ENCODE assay signal across 8 cellular contexts in genomic region chr1:205631010-205631726, GRCh38. TPM values are rescaled to one million over a fixed set of nuclear protein-coding genes. Genes with fewer than 3 reads are reported as not detected.
DNase-seq lines count a peak whose midpoint lies in the region; ATAC-seq and TF ChIP-seq lines count a peak whose summit lies in the region.

No MANE protein-coding gene starts in this region.

- H3K9me2 ChIP-seq in DOHH2 (replicated peaks; ENCODE audit: control insufficient read depth, low read length) (no peaks in the 10 kb centered on the region), GM23338 (ENCODE audit: insufficient read depth) (no peaks in the 10 kb centered on the region), Karpas-422 (replicated peaks; ENCODE audit: insufficient read depth, low read length) (no peaks in the 10 kb centered on the region)

- peak overlapping the region; percentile 99 for H3K27ac Mint-ChIP-seq in GM23338
- H3K27ac Mint-ChIP-seq in natural killer cell: peak overlapping the region; percentile 97 to 99

- H3K4me2 ChIP-seq in DOHH2 (ENCODE audit: low read length) (peak overlapping the region; percentile 74), GM23338 (peak overlapping the region; percentile 86), Karpas-422 (ENCODE audit: low read depth, low read length, poor library complexity, severe bottlenecking) (peak overlapping the region; percentile 97)

- H3F3A ChIP-seq in DOHH2 (ENCODE audit: control insufficient read depth, insufficient read depth): peaks cover 9% of the 10 kb centered on the region
- peaks cover 10% of the 10 kb centered on the region; the same call in 1 of the 2 replicates for H3F3A ChIP-seq in GM23338 (replicated peaks; ENCODE audit: low read depth)

- H3K79me2 ChIP-seq in DOHH2 (ENCODE audit: control insufficient read depth, low read length) (peaks cover 55% of the 10 kb centered on the region), GM23338 (replicated peaks; ENCODE audit: insufficient read depth) (peaks cover 47% of the 10 kb centered on the region), Karpas-422 (ENCODE audit: low read length) (peaks cover 49% of the 10 kb centered on the region)

- H2AFZ ChIP-seq in GM23338: no peak overlapping the region
- no peak overlapping the region for H2AFZ ChIP-seq in Karpas-422 (ENCODE audit: low read length)

- peaks cover 3% of the 10 kb centered on the region; the same call in 2 of the 3 replicates for H3K36me3 Mint-ChIP-seq in GM23338 (ENCODE audit: low read depth)
- no peaks in the 10 kb centered on the region for H3K36me3 Mint-ChIP-seq in natural killer cell

- peaks cover 7% of the 10 kb centered on the region for H3K27me3 Mint-ChIP-seq in GM23338 (ENCODE audit: insufficient read depth, low read depth, poor library complexity)
- H3K27me3 Mint-ChIP-seq in natural killer cell (ENCODE audit: low read depth in 2 of 2): no peaks in the 10 kb centered on the region

- no peaks in the 10 kb centered on the region for H3K9me3 Mint-ChIP-seq in GM23338
- H3K9me3 Mint-ChIP-seq in natural killer cell: no peaks in the 10 kb centered on the region

- TF ChIP-seq POLR2A in Peyer's patch (IDR thresholded peaks at IDR 0.05): peak; percentile 11 to 37

- peaks cover 41% of the 10 kb centered on the region for H3K4me1 ChIP-seq in DOHH2 (ENCODE audit: control insufficient read depth, low read length)
- peaks cover 8% of the 10 kb centered on the region for H3K4me1 ChIP-seq in GM23338 (ENCODE audit: insufficient read depth)
- H3K4me1 ChIP-seq in Karpas-422 (ENCODE audit: low read length): peaks cover 52% of the 10 kb centered on the region
- H3K4me1 ChIP-seq in Peyer's patch: peaks cover 0 to 20% (median 9%) of the 10 kb centered on the region in 4 donors

- DNase-seq in GM23338 (ENCODE audit: low spot score) (peak; percentile 95), Karpas-422 (peak; percentile 94), Peyer's patch (peak; percentile 84 to 94 (median 87)), activated T-helper 1 cell treated with Interleukin-2 at 50 U/mL for 16 hours (ENCODE audit: low read depth) (peak; percentile 73), fibroblast of gingiva (ENCODE audit: low read depth) (peak; percentile 59), natural killer cell (peak; percentile 66)
- DNase-seq in stimulated activated naive CD4-positive, alpha-beta T cell (lab: John Stamatoyannopoulos, UW): peak; percentile 67 to 87 (median 83)

- H4K20me1 ChIP-seq in DOHH2 (ENCODE audit: control insufficient read depth, insufficient read depth, low read depth, low read length) (peaks cover 6% of the 10 kb centered on the region; the same call in 1 of the 2 replicates), GM23338 (replicated peaks; ENCODE audit: insufficient read depth) (peaks cover 25% of the 10 kb centered on the region), Karpas-422 (ENCODE audit: insufficient read depth, low read depth, low read length) (0 out of 2 replicates have a peak, but pooled peaks cover 4% of the 10 kb centered on the region)

- ATAC-seq in GM23338: peak; percentile 75
- ATAC-seq in natural killer cell: peak; percentile 58 to 78 (median 63)

- peak overlapping the region; percentile 89 for H3K4me3 ChIP-seq in DOHH2 (ENCODE audit: low read length)
- peak overlapping the region; percentile 64 for H3K4me3 ChIP-seq in GM23338
- H3K4me3 ChIP-seq in Karpas-422 (ENCODE audit: low read length): peak overlapping the region; percentile 92
- H3K4me3 ChIP-seq in Peyer's patch: peak overlapping the region; percentile 74 to 95 (median 80)

- H3K27me3 ChIP-seq in DOHH2 (ENCODE audit: control insufficient read depth, low read length) (no peaks in the 10 kb centered on the region), GM23338 (ENCODE audit: insufficient read depth) (no peaks in the 10 kb centered on the region), Karpas-422 (ENCODE audit: low read length) (no peaks in the 10 kb centered on the region), Peyer's patch (no peaks in the 10 kb centered on the region)

- no peak for TF ChIP-seq CTCF in DOHH2 (IDR thresholded peaks at IDR 0.05; ENCODE audit: low read depth, low read length, poor library complexity, severe bottlenecking)
- no peak for TF ChIP-seq CTCF in GM23338 (conservative IDR thresholded peaks at IDR 0.05; ENCODE audit: low read depth in 2 of 2)
- no peak for TF ChIP-seq CTCF in Peyer's patch (IDR thresholded peaks at IDR 0.05)
- no peak for TF ChIP-seq CTCF in natural killer cell (IDR thresholded peaks at IDR 0.05)

- H3K9ac ChIP-seq in Karpas-422 (ENCODE audit: low read length): peak overlapping the region; percentile 94

- H3K4me1 Mint-ChIP-seq in GM23338: peaks cover 17% of the 10 kb centered on the region
- H3K4me1 Mint-ChIP-seq in natural killer cell: peaks cover 38 to 44% of the 10 kb centered on the region in 2 donors

- peak overlapping the region; percentile 92 for H3K27ac ChIP-seq in DOHH2 (ENCODE audit: low read depth, low read length)
- peak overlapping the region; percentile 93 for H3K27ac ChIP-seq in GM23338 (ENCODE audit: low read depth)
- peak overlapping the region; percentile 95 for H3K27ac ChIP-seq in Karpas-422 (ENCODE audit: low read length)
- peak overlapping the region; percentile 97 to 100 (median 98) for H3K27ac ChIP-seq in Peyer's patch

- no peaks in the 10 kb centered on the region for H3K9me3 ChIP-seq in DOHH2 (ENCODE audit: control insufficient read depth, insufficient read depth, low read length)
- no peaks in the 10 kb centered on the region for H3K9me3 ChIP-seq in Karpas-422 (ENCODE audit: low read length)
- no peaks in the 10 kb centered on the region for H3K9me3 ChIP-seq in Peyer's patch

- H3K36me3 ChIP-seq in DOHH2 (ENCODE audit: control insufficient read depth, low read length) (peaks cover 35% of the 10 kb centered on the region), GM23338 (ENCODE audit: insufficient read depth) (no peaks in the 10 kb centered on the region), Karpas-422 (ENCODE audit: insufficient read depth, low read length) (no peaks in the 10 kb centered on the region), Peyer's patch (no peaks in the 10 kb centered on the region)

- intact Hi-C loops in natural killer cell (cut with micrococcal nuclease): loop anchor here (5.0 kb wide), 1 partner anchor 344 kb away; no protein-coding TSS in a partner anchor

- H3K4me3 Mint-ChIP-seq in GM23338: peak overlapping the region; percentile 94
- peak overlapping the region; percentile 97 for H3K4me3 Mint-ChIP-seq in natural killer cell

TF ChIP-seq in GM23338, 12 proteins besides CTCF, POLR2A, EP300 and RAD21:
- peak; percentile 79 for TF ChIP-seq POLR2AphosphoS5 (IDR thresholded peaks at IDR 0.05; ENCODE audit: low read depth)
- peak; percentile 30; the same call in 1 of the 2 replicates for TF ChIP-seq ETS1 (IDR thresholded peaks at IDR 0.05)
- TF ChIP-seq NANOG (IDR thresholded peaks at IDR 0.05; ENCODE audit: borderline replicate concordance): no peak; the same call in 1 of the 2 replicates

RNA-seq across cellular contexts. Expression of gene ELK4, which starts 0.6 kb away (rescaled TPM):
- 19.1 and 19.7 TPM in 2 replicates for total RNA-seq in GM23338 (2014; rRNA removed; shearing (Covaris generic))
- 5.1 and 5.2 TPM in 2 replicates for polyA plus RNA-seq in GM23338 (2016; fragmentation: Nextera tagmentation; extraction: Ambion mirVana)
- total RNA-seq in Karpas-422 (2014; rRNA removed; shearing (Covaris generic); ENCODE audit: low replicate concordance): 24.4 and 57.3 TPM in 2 replicates
- total RNA-seq in Peyer's patch (10 to 100 TPM; 16.6 to 66.8 (median 23.7) TPM), natural killer cell (100 to 1,000 TPM; 107 to 155 (median 139) TPM)

RNA-seq across cellular contexts. Expression of gene SLC45A3, which starts 49.1 kb away (rescaled TPM):
- total RNA-seq in GM23338 (2014; rRNA removed; shearing (Covaris generic)): 14.4 and 16.0 TPM in 2 replicates
- polyA plus RNA-seq in GM23338 (2016; fragmentation: Nextera tagmentation; extraction: Ambion mirVana): 4.6 and 4.7 TPM in 2 replicates
- not detected in 2 replicates for total RNA-seq in Karpas-422 (2014; rRNA removed; shearing (Covaris generic); ENCODE audit: low replicate concordance)
- total RNA-seq in Peyer's patch (10 to 100 TPM in 2 of 4 donors, 1 to 10 TPM in 2; 7.4 to 16.0 (median 11.2) TPM), natural killer cell (10 to 100 TPM in 1 of 3 donors, 1 to 10 TPM in 1, under 1 TPM in 1; 0.31 to 28.8 (median 1.8) TPM)

Comparison
In these comparisons a context has a peak if more than half of its experiments do, and no peak if none do; other contexts are left out.
1. Peak in every context shown above with its lines: DNase-seq, ATAC-seq, H3K4me3 ChIP-seq and H3K27ac ChIP-seq.